8 cellular contexts compared by ENCODE assay signal in the genomic region with DNA sequence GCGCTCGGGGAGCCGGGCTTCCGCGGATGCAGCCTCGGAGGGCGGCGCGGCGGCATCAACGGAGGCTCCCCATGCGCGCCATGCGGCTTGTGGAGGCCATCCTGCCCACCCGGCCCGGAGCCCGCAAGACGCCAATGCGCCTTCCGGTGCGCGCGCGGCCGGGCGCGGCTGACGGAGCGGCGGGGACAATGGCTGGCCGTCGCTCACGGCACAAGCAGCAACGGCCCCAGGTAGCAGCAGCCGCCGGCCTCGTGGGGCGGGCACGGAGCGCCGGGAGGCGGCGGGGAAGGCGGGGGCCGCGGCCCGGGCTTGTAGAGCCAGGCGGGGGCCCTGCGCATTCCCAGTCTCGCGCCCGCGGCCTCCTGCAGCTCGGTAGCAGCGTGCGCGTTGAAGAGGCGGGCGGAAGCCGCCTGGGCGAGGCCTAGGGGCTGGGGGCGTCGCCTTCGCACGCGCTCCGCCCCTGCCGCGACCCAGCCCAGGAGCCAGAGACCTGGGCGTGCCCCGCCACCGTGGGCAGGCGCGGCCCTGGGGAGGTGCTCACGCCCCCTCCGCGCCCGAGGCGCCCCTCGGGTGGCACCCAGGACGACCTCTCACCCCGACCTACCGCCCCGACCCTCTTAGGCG.
A peak's percentile ranks its signal among the peaks of the same experiment; 100 is the strongest.
DNase-seq lines count a peak whose midpoint lies in the region; ATAC-seq, FAIRE-seq and TF ChIP-seq lines count a peak whose summit lies in the region.
"Not testable (repeated sequence)": the region's sequence is repeated elsewhere in the genome, so short reads cannot be mapped to it uniquely, and the experiment has no call there.

No MANE protein-coding gene starts in this region.

- not testable (repeated sequence) for H4K20me1 ChIP-seq in PC-3 (ENCODE audit: low read length); HepG2 (ENCODE audit: insufficient read depth, low read length)

- H3K36me3 Mint-ChIP-seq in central memory CD8-positive, alpha-beta T cell (ENCODE audit: insufficient read depth) = not testable (repeated sequence)

- H3F3A ChIP-seq in PC-3 (ENCODE audit: low read length, unreplicated experiment) = not testable (repeated sequence)

- H3K27ac Mint-ChIP-seq in central memory CD8-positive, alpha-beta T cell (ENCODE audit: low read depth) = not testable (repeated sequence)

- not testable (repeated sequence) for H3K79me2 ChIP-seq in PC-3 (ENCODE audit: low read length); HepG2 (ENCODE audit: insufficient read depth, low read length)

- not testable (repeated sequence) for H3K4me1 Mint-ChIP-seq in central memory CD8-positive, alpha-beta T cell

- intact Hi-C loops in PC-3 (cut with micrococcal nuclease); HepG2 (cut with micrococcal nuclease; ENCODE audit: unreplicated experiment): not testable (repeated sequence)

- H3K4me2 ChIP-seq in PC-3 (ENCODE audit: low read length); HepG2 (ENCODE audit: low read depth, low read length): not testable (repeated sequence)

- not testable (repeated sequence) for BruUV-seq in PC-3 (replicated peaks; lab: Mats Ljungman, UMichigan); HepG2 (replicated peaks; lab: Mats Ljungman, UMichigan)

- H3K27ac ChIP-seq in PC-3 (ENCODE audit: low read length); HepG2 (ENCODE audit: extremely low read length, insufficient read depth, low read length); thymus (ENCODE audit: low read depth): not testable (repeated sequence)

- TF ChIP-seq RAD21 in HepG2 (CRISPR knock-in tag; IDR thresholded peaks at IDR 0.05) = not testable (repeated sequence)

- ATAC-seq in GM18511 (IDR thresholded peaks at IDR 0.05; ENCODE audit: unreplicated experiment) = peak; percentile 92
- peak; percentile 96 for ATAC-seq in GM19468 (IDR thresholded peaks at IDR 0.05; ENCODE audit: extremely low read depth, unreplicated experiment)
- peak; percentile 94 for ATAC-seq in HG02678 (IDR thresholded peaks at IDR 0.05; ENCODE audit: unreplicated experiment)
- ATAC-seq in HG03175 (IDR thresholded peaks at IDR 0.05; ENCODE audit: unreplicated experiment) = peak; percentile 95
- peak; percentile 86 for ATAC-seq in PC-3
- ATAC-seq in central memory CD8-positive, alpha-beta T cell (replicated peaks; ENCODE audit: extremely low read depth, poor library complexity, severe bottlenecking) = peak; percentile 91
- peak; percentile 98 for ATAC-seq in HepG2

- TF ChIP-seq CTCF in PC-3 (conservative IDR thresholded peaks at IDR 0.05; ENCODE audit: low read depth, low read length); HepG2 (CRISPR knock-in tag; IDR thresholded peaks at IDR 0.05): not testable (repeated sequence)

- DNase-seq in PC-3; central memory CD8-positive, alpha-beta T cell (ENCODE audit: low spot score in 2 of 2); HepG2 (ENCODE audit: low spot score): not testable (repeated sequence)

- not testable (repeated sequence) for H3K4me3 Mint-ChIP-seq in central memory CD8-positive, alpha-beta T cell

- in situ Hi-C loops in HepG2 (cut with HindIII; ENCODE audit: extremely low pct_ligation_motif_present, low pct_unique_long_range_greater_than_20kb) = not testable (repeated sequence)

- H2AFZ ChIP-seq in PC-3 (ENCODE audit: low read length); HepG2 (ENCODE audit: low read length): not testable (repeated sequence)

- WGBS in HepG2 (ENCODE audit: low lambda C conversion rate) = no CpG with 5 or more reads among the region's 85 CpGs
- no CpG with 5 or more reads among the region's 85 CpGs for WGBS in thymus

- H3K4me3 ChIP-seq in PC-3 (ENCODE audit: low read length); HepG2 (replicated peaks in 1 of 3; ENCODE audit: insufficient read depth in 1 of 3, low read depth in 2 of 3, low read length in 3 of 3): not testable (repeated sequence)
- peak overlapping the region; percentile 41 for H3K4me3 ChIP-seq in thymus (ENCODE audit: low read length)

- H3K27me3 Mint-ChIP-seq in central memory CD8-positive, alpha-beta T cell = not testable (repeated sequence)

- FAIRE-seq in HepG2 (lab: Jason Lieb, UNC) = not testable (repeated sequence)

- H3K9ac ChIP-seq in PC-3 (ENCODE audit: low read length); HepG2 (ENCODE audit: insufficient read depth, low read depth, low read length): not testable (repeated sequence)

- H3K9me2 ChIP-seq in PC-3 (replicated peaks; ENCODE audit: low read length) = not testable (repeated sequence)

- CTCF ChIA-PET in PC-3 (lab: Charles Lee); HepG2 (lab: Yijun Ruan, JAX; ENCODE audit: low intra/inter-chr PET ratio, low total read pairs): not testable (repeated sequence)

- H3K4me1 ChIP-seq in PC-3 (ENCODE audit: insufficient read depth, low read length); HepG2 (ENCODE audit: insufficient read depth, low read length); thymus (ENCODE audit: control insufficient read depth, insufficient read depth, low read length): not testable (repeated sequence)

- H3K9me3 Mint-ChIP-seq in central memory CD8-positive, alpha-beta T cell = not testable (repeated sequence)

- TF ChIP-seq POLR2A in HepG2 (IDR thresholded peaks at IDR 0.05; ENCODE audit: insufficient read depth in 1 of 2, low read depth in 2 of 2, low read length in 2 of 2) = not testable (repeated sequence)

- not testable (repeated sequence) for H3K27me3 ChIP-seq in PC-3 (ENCODE audit: low read length); HepG2 (ENCODE audit: control insufficient read depth in 1 of 2, insufficient read depth in 2 of 2, low read length in 2 of 2); thymus (ENCODE audit: control insufficient read depth, insufficient read depth)

- H3K9me3 ChIP-seq in PC-3 (ENCODE audit: low read length); HepG2 (ENCODE audit: low read length); thymus (ENCODE audit: control insufficient read depth): not testable (repeated sequence)

- not testable (repeated sequence) for H3K36me3 ChIP-seq in PC-3 (ENCODE audit: low read depth, low read length); HepG2 (replicated peaks in 1 of 2; ENCODE audit: control insufficient read depth in 1 of 2, insufficient read depth in 2 of 2, low read length in 2 of 2); thymus (ENCODE audit: control insufficient read depth, insufficient read depth)

- POLR2A ChIA-PET in PC-3 (lab: Charles Lee; ENCODE audit: unreplicated experiment); HepG2 (lab: Yijun Ruan, JAX): not testable (repeated sequence)

- TF ChIP-seq EP300 in HepG2 (IDR thresholded peaks at IDR 0.05; ENCODE audit: low read depth in 2 of 2, low read length in 2 of 2); HepG2 (CRISPR knock-in tag; IDR thresholded peaks at IDR 0.05; ENCODE audit: borderline replicate concordance): not testable (repeated sequence)
